ENCODE assay signal across 21 cellular contexts in the genomic region with DNA sequence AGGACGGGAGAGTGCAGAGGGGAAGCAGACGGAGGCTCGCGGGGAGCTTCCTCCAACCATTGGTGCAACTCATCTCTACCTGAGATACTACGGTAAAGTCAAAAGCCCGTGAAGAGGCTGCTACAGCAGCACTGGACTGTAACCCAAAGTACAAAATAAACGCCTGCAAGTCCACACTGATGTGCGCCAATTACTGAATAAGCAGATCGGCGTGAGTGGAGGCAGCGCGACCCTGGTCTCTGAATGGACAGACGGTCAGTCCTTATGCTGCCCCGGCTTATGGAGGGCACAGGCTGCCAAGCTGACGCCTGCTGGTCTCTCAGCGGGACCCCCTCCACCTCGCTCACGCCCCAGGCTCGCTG.
"Had no signal": no experiment of that assay in that cellular context is flagged by ENCODE, and none has a peak within 500 bp of the region (broad histone marks: within the 10 kb centered on the region; RNA-seq: fewer than 3 reads in every experiment).

No MANE protein-coding gene starts in this region.

- H3K4me3 Mint-ChIP-seq: activated naive CD4-positive, alpha-beta T cell treated with anti-CD3 and anti-CD28 coated beads, Interleukin-2, amount 10 ng/mL, durations not matched to agents 7 days and 5 days; activated naive CD8-positive, alpha-beta T cell treated with anti-CD3 and anti-CD28 coated beads, Interleukin-2, amount 50 U/mL, for 24 hours; dendritic cell treated with granulocyte-macrophage colony-stimulating factor and Interleukin-4, amounts not matched to agents 40 ng/mL and 50 ng/mL, for 4 days; immature natural killer cell; naive thymus-derived CD4-positive, alpha-beta T cell; type B pancreatic cell had no signal

- H3K27ac Mint-ChIP-seq: activated naive CD4-positive, alpha-beta T cell treated with anti-CD3 and anti-CD28 coated beads, Interleukin-2, amount 10 ng/mL, durations not matched to agents 7 days and 5 days; activated naive CD8-positive, alpha-beta T cell treated with anti-CD3 and anti-CD28 coated beads, Interleukin-2, amount 50 U/mL, for 24 hours; dendritic cell treated with granulocyte-macrophage colony-stimulating factor and Interleukin-4, amounts not matched to agents 40 ng/mL and 50 ng/mL, for 4 days; immature natural killer cell; type B pancreatic cell had no signal

- DNase-seq: activated CD4-positive, alpha-beta T cell treated with anti-CD3 and anti-CD28 coated beads for 1 hour; activated CD8-positive, alpha-beta memory T cell treated with anti-CD3 and anti-CD28 coated beads for 24 hours; activated CD8-positive, alpha-beta memory T cell treated with anti-CD3 and anti-CD28 coated beads, Interleukin-2, amount 50 U/mL, for 48 hours; activated effector memory CD4-positive, alpha-beta T cell treated with Interleukin-2 at 50 U/mL for 16 hours; activated naive CD4-positive, alpha-beta T cell treated with anti-CD3 and anti-CD28 coated beads, Interleukin-2, amount 10 ng/mL, durations not matched to agents 7 days and 5 days; activated naive CD8-positive, alpha-beta T cell treated with anti-CD3 and anti-CD28 coated beads, Interleukin-2, amount 50 U/mL, for 24 hours; activated T-cell treated with anti-CD3 and anti-CD28 coated beads, Interleukin-2, amount 50 U/mL, for 48 hours; aorta; cerebellar nuclear complex; effector memory CD4-positive, alpha-beta T cell; esophagus squamous epithelium; heart right ventricle; immature natural killer cell; mesenchymal stem cell; naive thymus-derived CD4-positive, alpha-beta T cell; ovary; stimulated activated naive CD4-positive, alpha-beta T cell; T-helper 2 cell had no signal

- H3K36me3 ChIP-seq: ovary had no signal

- ATAC-seq: activated naive CD8-positive, alpha-beta T cell treated with anti-CD3 and anti-CD28 coated beads, Interleukin-2, amount 50 U/mL, for 24 hours; heart right ventricle; naive thymus-derived CD4-positive, alpha-beta T cell had no signal

- H3K27me3 ChIP-seq: esophagus squamous epithelium, heart right ventricle, ovary had no signal

- H3K9me3 Mint-ChIP-seq: activated naive CD4-positive, alpha-beta T cell treated with anti-CD3 and anti-CD28 coated beads, Interleukin-2, amount 10 ng/mL, durations not matched to agents 7 days and 5 days; activated naive CD8-positive, alpha-beta T cell treated with anti-CD3 and anti-CD28 coated beads, Interleukin-2, amount 50 U/mL, for 24 hours; immature natural killer cell; naive thymus-derived CD4-positive, alpha-beta T cell; type B pancreatic cell had no signal

- H3K4me3 ChIP-seq: esophagus squamous epithelium, heart right ventricle, ovary had no signal

- H3K27ac ChIP-seq: esophagus squamous epithelium, heart right ventricle, ovary, VCaP had no signal

- H3K4me1 ChIP-seq: esophagus squamous epithelium, heart right ventricle had no signal

- H3K4me1 Mint-ChIP-seq: activated naive CD4-positive, alpha-beta T cell treated with anti-CD3 and anti-CD28 coated beads, Interleukin-2, amount 10 ng/mL, durations not matched to agents 7 days and 5 days; activated naive CD8-positive, alpha-beta T cell treated with anti-CD3 and anti-CD28 coated beads, Interleukin-2, amount 50 U/mL, for 24 hours; immature natural killer cell; naive thymus-derived CD4-positive, alpha-beta T cell had no signal

- H3K27me3 Mint-ChIP-seq: activated naive CD4-positive, alpha-beta T cell treated with anti-CD3 and anti-CD28 coated beads, Interleukin-2, amount 10 ng/mL, durations not matched to agents 7 days and 5 days; activated naive CD8-positive, alpha-beta T cell treated with anti-CD3 and anti-CD28 coated beads, Interleukin-2, amount 50 U/mL, for 24 hours; dendritic cell treated with granulocyte-macrophage colony-stimulating factor and Interleukin-4, amounts not matched to agents 40 ng/mL and 50 ng/mL, for 4 days; naive thymus-derived CD4-positive, alpha-beta T cell; type B pancreatic cell had no signal
